In the genomic region with DNA sequence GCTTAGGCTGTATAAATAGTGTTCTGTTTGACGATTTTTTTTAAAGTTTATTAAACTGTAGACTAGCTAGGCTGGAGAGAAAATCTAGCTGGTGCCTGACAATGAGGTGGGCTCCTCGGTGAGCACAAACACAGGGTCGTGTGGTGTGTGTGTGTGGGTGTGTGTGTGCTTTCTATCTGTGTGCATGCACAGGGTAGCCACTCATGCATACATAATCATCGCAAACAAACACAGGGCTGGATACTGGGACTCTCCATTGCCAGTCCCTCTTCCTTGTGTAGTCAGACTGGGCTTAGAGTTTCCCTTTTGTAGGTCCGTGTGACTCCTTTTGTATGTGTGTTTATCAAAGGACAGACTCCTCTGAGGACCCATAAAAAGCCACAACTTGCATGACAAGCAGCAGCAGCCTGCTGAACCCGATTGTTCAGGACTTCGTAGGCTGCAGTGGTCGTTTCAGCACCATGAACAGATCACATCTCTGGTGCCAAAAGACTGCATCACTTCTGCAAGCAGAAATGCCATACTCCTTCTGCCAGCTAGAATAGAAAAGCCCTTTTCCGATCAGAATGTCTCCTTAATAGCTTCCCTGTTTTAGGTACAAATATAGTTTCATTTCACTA, we compare ENCODE assay signal across 13 cellular contexts. TPM values are rescaled to one million over a fixed set of nuclear protein-coding genes. Genes with fewer than 3 reads are reported as not detected.
DNase-seq lines count a peak whose midpoint lies in the region; TF ChIP-seq lines count a peak whose summit lies in the region.
"Had no signal": no experiment of that assay in that cellular context is flagged by ENCODE, and none has a peak within 500 bp of the region (broad histone marks: within the 10 kb centered on the region; RNA-seq: fewer than 3 reads in every experiment).

No MANE protein-coding gene starts in this region.

- H3F3A ChIP-seq in smooth muscle cell (ENCODE audit: low read depth): no peaks in the 10 kb centered on the region

- no peaks in the 10 kb centered on the region for H4K20me1 ChIP-seq in smooth muscle cell (ENCODE audit: low read depth)

- WGBS in smooth muscle cell (ENCODE audit: low lambda C conversion rate): 10% methylated on average over 9 of the region's 9 CpGs

- H3K9ac ChIP-seq in smooth muscle cell (ENCODE audit: low read depth): no peak overlapping the region

- H3K4me3 ChIP-seq in fibroblast of the aortic adventitia (ENCODE audit: low read depth, low read length) (no peak overlapping the region), smooth muscle cell (no peak overlapping the region)

- H3K9me3 ChIP-seq in smooth muscle cell (replicated peaks; ENCODE audit: low read depth): no peaks in the 10 kb centered on the region

- no peak overlapping the region for H2AFZ ChIP-seq in smooth muscle cell (ENCODE audit: low read depth)

- peaks cover 91% of the 10 kb centered on the region for H3K27me3 ChIP-seq in smooth muscle cell (ENCODE audit: low read depth)

- DNase-seq in NCI-H1092 treated with DMSO at 0.1 percent for 48 hours (lab: John Stamatoyannopoulos, UW) (peak; percentile 58), NCI-H1092 (lab: John Stamatoyannopoulos, UW) (no peak), SK-N-DZ (ENCODE audit: low spot score) (peak; percentile 61), fibroblast of the aortic adventitia (ENCODE audit: low read depth) (peak; percentile 20), smooth muscle cell (lab: John Stamatoyannopoulos, UW; ENCODE audit: unreplicated experiment) (no peak), NCI-H1694 (lab: John Stamatoyannopoulos, UW) (no peak), NCI-H2081 treated with DMSO at 0.1 percent for 48 hours (lab: John Stamatoyannopoulos, UW) (no peak)
- DNase-seq in activated CD4-positive, alpha-beta T cell treated with anti-CD3 and anti-CD28 coated beads, Interleukin-2, amount 50 U/mL, for 48 hours: no peak
- DNase-seq: HFFc6, Kasumi-1, T-cell had no signal

- no peak for TF ChIP-seq CTCF in fibroblast of the aortic adventitia (IDR thresholded peaks at IDR 0.05; ENCODE audit: insufficient read depth, low read length)
- no peak for TF ChIP-seq CTCF in smooth muscle cell (IDR thresholded peaks at IDR 0.05; ENCODE audit: borderline replicate concordance, insufficient read depth, poor library complexity, severe bottlenecking)

- peak overlapping the region; percentile 89 for H3K4me2 ChIP-seq in smooth muscle cell

- no peaks in the 10 kb centered on the region for H3K36me3 ChIP-seq in smooth muscle cell (ENCODE audit: low read depth)

- peaks cover 7% of the 10 kb centered on the region for H3K4me1 ChIP-seq in smooth muscle cell (ENCODE audit: low read depth)

- no peaks in the 10 kb centered on the region for H3K79me2 ChIP-seq in smooth muscle cell (ENCODE audit: low read depth)

- H3K27ac ChIP-seq in smooth muscle cell (ENCODE audit: low read depth): no peak overlapping the region

RNA-seq across cellular contexts. Expression of a gene that starts 0.9 kb away (rescaled TPM):
- polyA plus RNA-seq in SK-N-DZ (2014; cell fraction: cytosol; rRNA removed): 28.3 and 28.7 TPM in 2 replicates
- 17.3 and 30.5 TPM in 2 replicates for polyA plus RNA-seq in SK-N-DZ (2014; cell fraction: nucleus; rRNA removed)
- total RNA-seq in fibroblast of the aortic adventitia (ENCODE audit: low replicate concordance): not detected in 2 replicates
- total RNA-seq in smooth muscle cell: 0.22 TPM in 1 of 2 replicates, not detected in the other
- polyA plus RNA-seq in smooth muscle cell: not detected in 2 replicates
- total RNA-seq: activated T-helper 2 cell treated with anti-CD3 and anti-CD28 coated beads, Interferon-gamma antibody, Interleukin-2, Interleukin-4, amounts not matched to agents 10 μg/mL and 5 μg/mL and 100 μg/mL, durations not matched to agents 14 hours and 24 hours and 36 hours; HFFc6; posterior vena cava; T-cell had no signal

Comparison
In these comparisons a context has a peak if more than half of its experiments do, and no peak if none do; other contexts are left out.
1. DNase-seq: peak in NCI-H1092 treated with DMSO at 0.1 percent for 48 hours (single experiment), SK-N-DZ (single experiment) and fibroblast of the aortic adventitia (single experiment); none in NCI-H1092 (single experiment), smooth muscle cell (single experiment), activated CD4-positive, alpha-beta T cell treated with anti-CD3 and anti-CD28 coated beads, Interleukin-2, amount 50 U/mL, for 48 hours (0 of 2), NCI-H1694 (single experiment) and NCI-H2081 treated with DMSO at 0.1 percent for 48 hours (single experiment).